15 cellular contexts compared by ENCODE assay signal in genomic region chr17:63519972-63520882, GRCh38. TPM values are rescaled to one million over a fixed set of nuclear protein-coding genes. Genes with fewer than 3 reads are reported as not detected.
A peak's percentile ranks its signal among the peaks of the same experiment; 100 is the strongest.
DNase-seq lines count a peak whose midpoint lies in the region; ATAC-seq and TF ChIP-seq lines count a peak whose summit lies in the region.
"Had no signal": no experiment of that assay in that cellular context is flagged by ENCODE, and none has a peak within 500 bp of the region (broad histone marks: within the 10 kb centered on the region; RNA-seq: fewer than 3 reads in every experiment).

No MANE protein-coding gene starts in this region.

- no peaks in the 10 kb centered on the region for H3K36me3 Mint-ChIP-seq in activated CD8-positive, alpha-beta T cell treated with anti-CD3 and anti-CD28 coated beads, Interleukin-2, amount 10 ng/mL, durations not matched to agents 7 days and 5 days (ENCODE audit: low read depth)
- no peaks in the 10 kb centered on the region for H3K36me3 Mint-ChIP-seq in activated CD4-positive, alpha-beta memory T cell treated with anti-CD3 and anti-CD28 coated beads, Interleukin-2, amount 10 ng/mL, durations not matched to agents 7 days and 5 days (ENCODE audit: low read depth)

- peak; percentile 97 for DNase-seq in DMS153 (lab: John Stamatoyannopoulos, UW)
- DNase-seq in NCI-H1436 (lab: John Stamatoyannopoulos, UW), result peak; percentile 76
- DNase-seq in NCI-H748 (lab: John Stamatoyannopoulos, UW; ENCODE audit: unreplicated experiment), result peak; percentile 99
- peak; percentile 84 to 86 for DNase-seq in left colon
- DNase-seq in amygdala (lab: John Stamatoyannopoulos, UW), result no peak
- no peak for DNase-seq in activated CD8-positive, alpha-beta T cell treated with anti-CD3 and anti-CD28 coated beads, Interleukin-2, amount 10 ng/mL, durations not matched to agents 7 days and 5 days
- DNase-seq in activated CD4-positive, alpha-beta memory T cell treated with anti-CD3 and anti-CD28 coated beads, Interleukin-2, amount 10 ng/mL, durations not matched to agents 7 days and 5 days, result no peak
- DNase-seq in smooth muscle cell (lab: John Stamatoyannopoulos, UW; ENCODE audit: unreplicated experiment), result no peak
- DNase-seq: EL; glutamatergic neuron; stimulated activated CD4-positive, alpha-beta T cell treated with anti-CD3 and anti-CD28 coated beads, Interleukin-15, amount 100 ng/mL, for 24 hours had no signal

- no peaks in the 10 kb centered on the region for H4K20me1 ChIP-seq in smooth muscle cell (ENCODE audit: low read depth)

- H3K27ac ChIP-seq in smooth muscle cell (ENCODE audit: low read depth), result no peak overlapping the region
- H3K27ac ChIP-seq: vagina had no signal

- no peaks in the 10 kb centered on the region for H3K9me3 Mint-ChIP-seq in activated CD8-positive, alpha-beta T cell treated with anti-CD3 and anti-CD28 coated beads, Interleukin-2, amount 10 ng/mL, durations not matched to agents 7 days and 5 days (ENCODE audit: insufficient read depth)
- no peaks in the 10 kb centered on the region for H3K9me3 Mint-ChIP-seq in activated CD4-positive, alpha-beta memory T cell treated with anti-CD3 and anti-CD28 coated beads, Interleukin-2, amount 10 ng/mL, durations not matched to agents 7 days and 5 days
- H3K9me3 Mint-ChIP-seq: IgD-negative memory B cell had no signal

- no peaks in the 10 kb centered on the region for H3F3A ChIP-seq in smooth muscle cell (ENCODE audit: low read depth)

- peaks cover 11% of the 10 kb centered on the region for H3K27me3 ChIP-seq in smooth muscle cell (ENCODE audit: low read depth)
- H3K27me3 ChIP-seq: vagina had no signal

- H3K4me1 Mint-ChIP-seq in activated CD8-positive, alpha-beta T cell treated with anti-CD3 and anti-CD28 coated beads, Interleukin-2, amount 10 ng/mL, durations not matched to agents 7 days and 5 days (ENCODE audit: low read depth), result peaks cover 5% of the 10 kb centered on the region
- peaks cover 6% of the 10 kb centered on the region for H3K4me1 Mint-ChIP-seq in activated CD4-positive, alpha-beta memory T cell treated with anti-CD3 and anti-CD28 coated beads, Interleukin-2, amount 10 ng/mL, durations not matched to agents 7 days and 5 days

- no peaks in the 10 kb centered on the region for H3K36me3 ChIP-seq in smooth muscle cell (ENCODE audit: low read depth)
- H3K36me3 ChIP-seq: vagina had no signal

- H3K4me3 ChIP-seq in smooth muscle cell, result no peak overlapping the region
- H3K4me3 ChIP-seq: lung, vagina had no signal

- no peaks in the 10 kb centered on the region for H3K9me3 ChIP-seq in smooth muscle cell (replicated peaks; ENCODE audit: low read depth)
- H3K9me3 ChIP-seq: vagina had no signal

- ATAC-seq in left colon, result peak; percentile 78
- no peak for ATAC-seq in activated CD8-positive, alpha-beta T cell treated with anti-CD3 and anti-CD28 coated beads, Interleukin-2, amount 10 ng/mL, durations not matched to agents 7 days and 5 days
- ATAC-seq: activated CD4-positive, CD25-positive, alpha-beta regulatory T cell treated with anti-CD3 and anti-CD28 coated beads, Interleukin-2, amount 50 U/mL, for 24 hours had no signal

- H3K4me2 ChIP-seq in smooth muscle cell, result no peak overlapping the region

- H3K9ac ChIP-seq in smooth muscle cell (ENCODE audit: low read depth), result no peak overlapping the region

- TF ChIP-seq CTCF in smooth muscle cell (IDR thresholded peaks at IDR 0.05; ENCODE audit: borderline replicate concordance, insufficient read depth, poor library complexity, severe bottlenecking), result no peak

- CTCF ChIA-PET in activated CD8-positive, alpha-beta T cell treated with anti-CD3 and anti-CD28 coated beads, Interleukin-2, amount 10 ng/mL, durations not matched to agents 7 days and 5 days (lab: Charles Lee), result no interaction called here
- CTCF ChIA-PET in activated CD4-positive, alpha-beta memory T cell treated with anti-CD3 and anti-CD28 coated beads, Interleukin-2, amount 10 ng/mL, durations not matched to agents 7 days and 5 days (lab: Charles Lee), result no interaction called here

- no peaks in the 10 kb centered on the region for H3K79me2 ChIP-seq in smooth muscle cell (ENCODE audit: low read depth)

- H3K4me3 Mint-ChIP-seq in activated CD8-positive, alpha-beta T cell treated with anti-CD3 and anti-CD28 coated beads, Interleukin-2, amount 10 ng/mL, durations not matched to agents 7 days and 5 days, result no peak overlapping the region
- H3K4me3 Mint-ChIP-seq in activated CD4-positive, alpha-beta memory T cell treated with anti-CD3 and anti-CD28 coated beads, Interleukin-2, amount 10 ng/mL, durations not matched to agents 7 days and 5 days, result no peak overlapping the region
- H3K4me3 Mint-ChIP-seq: IgD-negative memory B cell had no signal

- H3K4me1 ChIP-seq in smooth muscle cell (ENCODE audit: low read depth), result no peaks in the 10 kb centered on the region
- H3K4me1 ChIP-seq: vagina had no signal

- H3K27ac Mint-ChIP-seq in activated CD8-positive, alpha-beta T cell treated with anti-CD3 and anti-CD28 coated beads, Interleukin-2, amount 10 ng/mL, durations not matched to agents 7 days and 5 days, result no peak overlapping the region
- H3K27ac Mint-ChIP-seq in activated CD4-positive, alpha-beta memory T cell treated with anti-CD3 and anti-CD28 coated beads, Interleukin-2, amount 10 ng/mL, durations not matched to agents 7 days and 5 days, result no peak overlapping the region
- H3K27ac Mint-ChIP-seq: IgD-negative memory B cell had no signal

- POLR2A ChIA-PET in activated CD8-positive, alpha-beta T cell treated with anti-CD3 and anti-CD28 coated beads, Interleukin-2, amount 10 ng/mL, durations not matched to agents 7 days and 5 days (lab: Charles Lee), result no interaction called here
- POLR2A ChIA-PET in activated CD4-positive, alpha-beta memory T cell treated with anti-CD3 and anti-CD28 coated beads, Interleukin-2, amount 10 ng/mL, durations not matched to agents 7 days and 5 days (lab: Charles Lee), result interaction anchor here (0.6 kb wide), 1 partner anchor 30 kb away, joined by 3 read pairs; the partner anchor contains the start of gene DCAF7

- 73% methylated on average over 5 of the region's 5 CpGs for WGBS in smooth muscle cell (ENCODE audit: low lambda C conversion rate)

- intact Hi-C loops in left colon (cut with DNase I, micrococcal nuclease), result no loop called here

- H3K27me3 Mint-ChIP-seq in activated CD8-positive, alpha-beta T cell treated with anti-CD3 and anti-CD28 coated beads, Interleukin-2, amount 10 ng/mL, durations not matched to agents 7 days and 5 days (ENCODE audit: low read depth), result peaks cover 22% of the 10 kb centered on the region
- peaks cover 20% of the 10 kb centered on the region for H3K27me3 Mint-ChIP-seq in activated CD4-positive, alpha-beta memory T cell treated with anti-CD3 and anti-CD28 coated beads, Interleukin-2, amount 10 ng/mL, durations not matched to agents 7 days and 5 days

- H2AFZ ChIP-seq in smooth muscle cell (ENCODE audit: low read depth), result no peak overlapping the region

RNA-seq across cellular contexts. Expression of gene KCNH6, which starts 2.9 kb away (rescaled TPM):
- total RNA-seq in left colon (1 to 10 TPM in 1 of 2 donors, under 1 TPM in 1; 0.58 to 1.1 TPM), smooth muscle cell (not detected in 2 replicates)
- not detected for total RNA-seq in activated CD8-positive, alpha-beta T cell treated with anti-CD3 and anti-CD28 coated beads, Interleukin-2, amount 10 ng/mL, durations not matched to agents 7 days and 5 days
- not detected for total RNA-seq in activated CD4-positive, alpha-beta memory T cell treated with anti-CD3 and anti-CD28 coated beads, Interleukin-2, amount 10 ng/mL, durations not matched to agents 7 days and 5 days
- 0.48 TPM in 1 of 2 replicates, not detected in the other for polyA plus RNA-seq in smooth muscle cell
- total RNA-seq: vagina had no signal
- polyA plus RNA-seq: IgD-negative memory B cell had no signal

RNA-seq across cellular contexts. Expression of gene DCAF7, which starts 30.1 kb away (rescaled TPM):
- total RNA-seq in left colon (10 to 100 TPM; 74.0 to 91.2 TPM), smooth muscle cell (29.8 and 36.8 TPM in 2 replicates)
- 100 to 1,000 TPM; 127 TPM for total RNA-seq in activated CD8-positive, alpha-beta T cell treated with anti-CD3 and anti-CD28 coated beads, Interleukin-2, amount 10 ng/mL, durations not matched to agents 7 days and 5 days
- total RNA-seq in activated CD4-positive, alpha-beta memory T cell treated with anti-CD3 and anti-CD28 coated beads, Interleukin-2, amount 10 ng/mL, durations not matched to agents 7 days and 5 days, result 100 to 1,000 TPM; 138 to 139 TPM
- polyA plus RNA-seq in smooth muscle cell, result 48.5 and 50.2 TPM in 2 replicates

RNA-seq across cellular contexts. Expression of gene ACE, which starts 43.4 kb away (rescaled TPM):
- total RNA-seq in left colon (10 to 100 TPM; 27.7 to 31.9 TPM), smooth muscle cell (0.94 and 1.5 TPM in 2 replicates)
- under 1 TPM in 1 of 2 experiments, not detected in 1; 0.18 TPM for total RNA-seq in activated CD8-positive, alpha-beta T cell treated with anti-CD3 and anti-CD28 coated beads, Interleukin-2, amount 10 ng/mL, durations not matched to agents 7 days and 5 days
- total RNA-seq in activated CD4-positive, alpha-beta memory T cell treated with anti-CD3 and anti-CD28 coated beads, Interleukin-2, amount 10 ng/mL, durations not matched to agents 7 days and 5 days, result 10 to 100 TPM; 10.6 to 12.2 TPM
- 0.48 and 2.0 TPM in 2 replicates for polyA plus RNA-seq in smooth muscle cell

Comparison
In these comparisons a context has a peak if more than half of its experiments do, and no peak if none do; other contexts are left out.
1. DNase-seq: peak in DMS153 (single experiment), NCI-H1436 (single experiment), NCI-H748 (single experiment) and left colon (2 of 2); none in amygdala (0 of 56), activated CD8-positive, alpha-beta T cell treated with anti-CD3 and anti-CD28 coated beads, Interleukin-2, amount 10 ng/mL, durations not matched to agents 7 days and 5 days (single experiment), activated CD4-positive, alpha-beta memory T cell treated with anti-CD3 and anti-CD28 coated beads, Interleukin-2, amount 10 ng/mL, durations not matched to agents 7 days and 5 days (single experiment) and smooth muscle cell (single experiment).